ENCODE assay signal across 8 cellular contexts in genomic region chr13:32811297-32811800, GRCh38.
A peak's percentile ranks its signal among the peaks of the same experiment; 100 is the strongest.
DNase-seq lines count a peak whose midpoint lies in the region; ATAC-seq and TF ChIP-seq lines count a peak whose summit lies in the region.

No MANE protein-coding gene starts in this region.

- no peaks in the 10 kb centered on the region for H3K27me3 ChIP-seq in stomach

- 34 to 47% (median 46%) methylated on average over 7 of the region's 7 CpGs for WGBS in stomach, 5 donors

- H3K4me3 ChIP-seq in epithelial cell of esophagus (ENCODE audit: low read length) (no peak overlapping the region), stomach (no peak overlapping the region)

- no peak for TF ChIP-seq EP300 in stomach (IDR thresholded peaks at IDR 0.05)

- ATAC-seq in GM21423 (IDR thresholded peaks at IDR 0.05; ENCODE audit: unreplicated experiment) (peak; percentile 77), GM18519 (IDR thresholded peaks at IDR 0.05; ENCODE audit: low FRiP score, unreplicated experiment) (no peak)

- H3K4me1 ChIP-seq in stomach = peaks cover 0 to 3% (median 0%) of the 10 kb centered on the region in 4 donors

- intact Hi-C loops in stomach (cut with DNase I; ENCODE audit: low total_unique reads) = no loop called here

- TF ChIP-seq CTCF in GM10266 (IDR thresholded peaks at IDR 0.05; ENCODE audit: control insufficient read depth, insufficient read depth, low read depth, missing control alignments) = no peak
- no peak for TF ChIP-seq CTCF in epithelial cell of esophagus (IDR thresholded peaks at IDR 0.05; ENCODE audit: insufficient read depth, low read depth, low read length, missing control alignments)
- no peak for TF ChIP-seq CTCF in stomach (IDR thresholded peaks at IDR 0.05)

- no peak for TF ChIP-seq POLR2A in stomach (IDR thresholded peaks at IDR 0.05)

- DNase-seq in GM10266 (ENCODE audit: extremely low spot score) = peak; percentile 62
- peak; percentile 64 for DNase-seq in M059J (ENCODE audit: low read depth)
- DNase-seq in epithelial cell of esophagus (ENCODE audit: low read depth) = peak; percentile 67
- DNase-seq in stomach = no peak
- no peak for DNase-seq in NK-92 treated with Interleukin-12 subunit alpha and Interleukin-12 subunit beta, amount 100 ng/mL, for 24 hours (lab: John Stamatoyannopoulos, UW)
- no peak for DNase-seq in NCI-H2029 (lab: John Stamatoyannopoulos, UW)

- H3K9me3 ChIP-seq in stomach = peaks cover 0 to 7% (median 2%) of the 10 kb centered on the region in 4 donors

- no peak overlapping the region for H3K27ac ChIP-seq in stomach

- H3K36me3 ChIP-seq in stomach = no peaks in the 10 kb centered on the region

Comparison
In these comparisons a context has a peak if more than half of its experiments do, and no peak if none do; other contexts are left out.
1. DNase-seq: peak in GM10266 (single experiment), M059J (single experiment) and epithelial cell of esophagus (single experiment); none in stomach (single experiment), NK-92 treated with Interleukin-12 subunit alpha and Interleukin-12 subunit beta, amount 100 ng/mL, for 24 hours (single experiment) and NCI-H2029 (single experiment).